Comparison of ENCODE assay signal across 18 cellular contexts in genomic region chr11:57461841-57462489, GRCh38. TPM values are rescaled to one million over a fixed set of nuclear protein-coding genes. Genes with fewer than 3 reads are reported as not detected.
DNase-seq lines count a peak whose midpoint lies in the region; TF ChIP-seq lines count a peak whose summit lies in the region.
"Had no signal": no experiment of that assay in that cellular context is flagged by ENCODE, and none has a peak within 500 bp of the region (broad histone marks: within the 10 kb centered on the region; RNA-seq: fewer than 3 reads in every experiment).

No MANE protein-coding gene starts in this region.

- H3K36me3 ChIP-seq in SK-N-MC (ENCODE audit: insufficient read depth, low read length) (no peaks in the 10 kb centered on the region), iPS-18a (ENCODE audit: control insufficient read depth, low read depth, low read length) (no peaks in the 10 kb centered on the region), brain microvascular endothelial cell (replicated peaks) (no peaks in the 10 kb centered on the region), suprapubic skin (no peaks in the 10 kb centered on the region)
- H3K36me3 ChIP-seq: esophagus muscularis mucosa, heart left ventricle had no signal

- H3K27ac ChIP-seq in SK-N-MC, result no peak overlapping the region
- H3K27ac ChIP-seq in iPS-18a (ENCODE audit: low read length), result no peak overlapping the region
- H3K27ac ChIP-seq in brain microvascular endothelial cell, result no peak overlapping the region
- H3K27ac ChIP-seq in suprapubic skin, result no peak overlapping the region
- H3K27ac ChIP-seq: esophagus muscularis mucosa, RWPE1 had no signal

- no peak for TF ChIP-seq EP300 in suprapubic skin (IDR thresholded peaks at IDR 0.05)

- no peak for TF ChIP-seq POLR2A in suprapubic skin (IDR thresholded peaks at IDR 0.05)

- no peak for DNase-seq in activated naive CD4-positive, alpha-beta T cell treated with anti-CD3 and anti-CD28 coated beads, Interleukin-2, amount 10 ng/mL, durations not matched to agents 7 days and 5 days
- no peak for DNase-seq in activated naive CD4-positive, alpha-beta T cell treated with Interleukin-2 at 50 U/mL for 16 hours
- no peak for DNase-seq in SK-N-MC (ENCODE audit: low read depth, low spot score)
- peak; percentile 29 for DNase-seq in occipital lobe (lab: John Stamatoyannopoulos, UW)
- DNase-seq in brain microvascular endothelial cell, result no peak
- DNase-seq in NCI-H1092 (lab: John Stamatoyannopoulos, UW), result no peak
- DNase-seq in suprapubic skin (ENCODE audit: low spot score in 2 of 2), result no peak
- DNase-seq: activated CD4-positive, alpha-beta T cell treated with anti-CD3 and anti-CD28 coated beads for 48 hours; activated T-cell treated with anti-CD3 and anti-CD28 coated beads, Interleukin-2, amount 50 U/mL, for 48 hours; heart left ventricle; stimulated activated CD4-positive, alpha-beta T cell treated with anti-CD3 and anti-CD28 coated beads, Interleukin-4, amount 100 ng/mL, for 4 hours; T-helper 9 cell; trophoblast cell had no signal

- H3K9ac ChIP-seq in SK-N-MC (ENCODE audit: insufficient read length) (no peak overlapping the region), iPS-18a (ENCODE audit: low read length) (no peak overlapping the region)

- no peaks in the 10 kb centered on the region for H3K9me3 Mint-ChIP-seq in activated naive CD4-positive, alpha-beta T cell treated with anti-CD3 and anti-CD28 coated beads, Interleukin-2, amount 10 ng/mL, durations not matched to agents 7 days and 5 days
- H3K9me3 Mint-ChIP-seq: dendritic cell treated with granulocyte-macrophage colony-stimulating factor and Interleukin-4, amounts not matched to agents 40 ng/mL and 50 ng/mL, for 4 days had no signal

- WGBS in suprapubic skin, result 78% methylated on average over 16 of the region's 16 CpGs

- no peaks in the 10 kb centered on the region for H3K36me3 Mint-ChIP-seq in activated naive CD4-positive, alpha-beta T cell treated with anti-CD3 and anti-CD28 coated beads, Interleukin-2, amount 10 ng/mL, durations not matched to agents 7 days and 5 days

- H3K9me3 ChIP-seq in SK-N-MC (ENCODE audit: low read depth, low read length) (no peaks in the 10 kb centered on the region), iPS-18a (ENCODE audit: control insufficient read depth, low read depth, low read length) (no peaks in the 10 kb centered on the region), suprapubic skin (no peaks in the 10 kb centered on the region)
- H3K9me3 ChIP-seq: esophagus muscularis mucosa, heart left ventricle had no signal

- H3K27me3 ChIP-seq in iPS-18a (ENCODE audit: control insufficient read depth, insufficient read depth, low read length), result peaks cover 52% of the 10 kb centered on the region
- H3K27me3 ChIP-seq in brain microvascular endothelial cell (replicated peaks), result peaks cover 47% of the 10 kb centered on the region
- H3K27me3 ChIP-seq in suprapubic skin, result peaks cover 22% of the 10 kb centered on the region

- peaks cover 38% of the 10 kb centered on the region for H3K4me1 Mint-ChIP-seq in activated naive CD4-positive, alpha-beta T cell treated with anti-CD3 and anti-CD28 coated beads, Interleukin-2, amount 10 ng/mL, durations not matched to agents 7 days and 5 days

- H3K4me3 ChIP-seq in SK-N-MC (peak overlapping the region; percentile 87), iPS-18a (ENCODE audit: low read length) (peak overlapping the region; percentile 53), brain microvascular endothelial cell (ENCODE audit: low read depth, low read length) (no peak overlapping the region), suprapubic skin (no peak overlapping the region)

- CTCF ChIA-PET in activated naive CD4-positive, alpha-beta T cell treated with anti-CD3 and anti-CD28 coated beads, Interleukin-2, amount 10 ng/mL, durations not matched to agents 7 days and 5 days (lab: Charles Lee), result interaction anchor here (1.0 to 6.2 kb wide), 2 partner anchors 65 to 114 kb away, joined by 3 to 108 read pairs; no protein-coding TSS in a partner anchor

- H3K27me3 Mint-ChIP-seq in activated naive CD4-positive, alpha-beta T cell treated with anti-CD3 and anti-CD28 coated beads, Interleukin-2, amount 10 ng/mL, durations not matched to agents 7 days and 5 days, result peaks cover 77% of the 10 kb centered on the region

- no peak overlapping the region for H3K27ac Mint-ChIP-seq in activated naive CD4-positive, alpha-beta T cell treated with anti-CD3 and anti-CD28 coated beads, Interleukin-2, amount 10 ng/mL, durations not matched to agents 7 days and 5 days
- H3K27ac Mint-ChIP-seq: dendritic cell treated with granulocyte-macrophage colony-stimulating factor and Interleukin-4, amounts not matched to agents 40 ng/mL and 50 ng/mL, for 4 days had no signal

- H3K4me1 ChIP-seq in iPS-18a (ENCODE audit: control insufficient read depth, low read depth, low read length), result peaks cover 24% of the 10 kb centered on the region
- peaks cover 46% of the 10 kb centered on the region for H3K4me1 ChIP-seq in suprapubic skin

- in situ Hi-C loops in brain microvascular endothelial cell (cut with HindIII; ENCODE audit: low pct_ligation_motif_present, low sequenced_read_pairs), result no loop called here

- no peak for TF ChIP-seq CTCF in brain microvascular endothelial cell (IDR thresholded peaks at IDR 0.05; ENCODE audit: low read depth, low read length, missing control alignments)
- TF ChIP-seq CTCF in suprapubic skin (IDR thresholded peaks at IDR 0.05), result no peak

- peak overlapping the region; percentile 14 for H3K4me3 Mint-ChIP-seq in activated naive CD4-positive, alpha-beta T cell treated with anti-CD3 and anti-CD28 coated beads, Interleukin-2, amount 10 ng/mL, durations not matched to agents 7 days and 5 days
- H3K4me3 Mint-ChIP-seq: dendritic cell treated with granulocyte-macrophage colony-stimulating factor and Interleukin-4, amounts not matched to agents 40 ng/mL and 50 ng/mL, for 4 days had no signal

RNA-seq across cellular contexts. Expression of gene RTN4RL2, which starts 1.6 kb away (rescaled TPM):
- total RNA-seq in occipital lobe, result 0.47 TPM
- 1 to 10 TPM in 3 of 4 donors, under 1 TPM in 1; 0.64 to 4.8 (median 3.2) TPM for total RNA-seq in suprapubic skin

RNA-seq across cellular contexts. Expression of gene SLC43A3, which starts 35.0 kb away (rescaled TPM):
- 8.7 TPM for total RNA-seq in occipital lobe
- 10 to 100 TPM; 44.5 to 70.4 (median 60.0) TPM for total RNA-seq in suprapubic skin
- total RNA-seq: HT-29 had no signal

RNA-seq across cellular contexts. Expression of gene SLC43A1, which starts 53.5 kb away (rescaled TPM):
- 0.94 TPM for total RNA-seq in occipital lobe
- total RNA-seq in suprapubic skin, result 10 to 100 TPM; 13.8 to 48.8 (median 22.3) TPM

Comparison
In these comparisons a context has a peak if more than half of its experiments do, and no peak if none do; other contexts are left out.
1. H3K4me3 ChIP-seq: peak in SK-N-MC (single experiment) and iPS-18a (single experiment); none in brain microvascular endothelial cell (single experiment) and suprapubic skin (single experiment).